9 cellular contexts compared by ENCODE assay signal in the genomic region with DNA sequence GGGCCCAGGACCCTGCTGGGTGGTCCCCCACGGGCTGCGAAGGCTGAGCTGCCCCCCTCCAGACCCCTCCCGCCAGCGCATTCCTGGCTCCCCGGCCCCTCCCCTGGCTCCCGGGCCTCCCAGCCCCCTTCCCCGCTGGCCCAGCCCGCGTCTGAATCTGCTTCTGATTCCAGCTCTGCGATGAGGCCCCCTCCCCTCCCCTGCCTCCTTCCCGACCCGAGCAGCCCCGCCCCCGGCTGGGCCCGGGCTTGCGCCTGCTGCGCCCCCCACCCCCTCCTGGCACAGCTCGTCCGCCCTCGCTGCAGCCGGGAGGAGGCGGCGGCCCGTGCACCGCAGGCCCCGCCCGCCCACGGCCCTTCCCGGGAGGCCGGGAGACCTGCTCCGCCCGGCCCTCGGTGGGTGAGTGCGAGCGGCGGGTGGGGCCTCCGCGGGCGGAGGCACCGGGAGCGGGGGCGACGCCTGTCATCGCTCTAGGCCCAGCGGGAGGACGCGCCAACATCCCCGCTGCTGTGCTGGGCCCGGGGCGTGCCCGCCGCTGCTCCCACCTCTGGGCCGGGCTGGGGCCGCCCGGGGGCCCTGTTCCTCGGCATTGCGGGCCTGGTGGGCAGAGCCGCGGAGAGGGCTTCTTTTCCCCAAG. TPM values are rescaled to one million over a fixed set of nuclear protein-coding genes. Genes with fewer than 3 reads are reported as not detected.
DNase-seq lines count a peak whose midpoint lies in the region; ATAC-seq and TF ChIP-seq lines count a peak whose summit lies in the region.
"Had no signal": no experiment of that assay in that cellular context is flagged by ENCODE, and none has a peak within 500 bp of the region (broad histone marks: within the 10 kb centered on the region; RNA-seq: fewer than 3 reads in every experiment).

A gene (plus strand): TSS at position 282 of the 637 bp plus-strand sequence. CDS start 405 bp downstream, outside the sequence.

- no peak for TF ChIP-seq CTCF in thoracic aorta (IDR thresholded peaks at IDR 0.05)

- no peaks in the 10 kb centered on the region for H3K36me3 ChIP-seq in thoracic aorta

- no peaks in the 10 kb centered on the region for H3K9me3 Mint-ChIP-seq in activated T-cell treated with anti-CD3 and anti-CD28 coated beads, Interleukin-2, amount 50 U/mL, for 24 hours

- H3K36me3 Mint-ChIP-seq in activated T-cell treated with anti-CD3 and anti-CD28 coated beads, Interleukin-2, amount 50 U/mL, for 24 hours (ENCODE audit: low read depth): no peaks in the 10 kb centered on the region

- peaks cover 34 to 50% of the 10 kb centered on the region in 2 donors for H3K4me1 ChIP-seq in thoracic aorta (ENCODE audit: control insufficient read depth in 1 of 2, low read depth in 2 of 2)

- ATAC-seq in left ventricle myocardium superior: no peak
- no peak for ATAC-seq in thoracic aorta (ENCODE audit: insufficient number of reproducible peaks, low FRiP score, low read depth)
- ATAC-seq in GM21576 (IDR thresholded peaks at IDR 0.05; ENCODE audit: unreplicated experiment): no peak

- peaks cover 44% of the 10 kb centered on the region for H3K27me3 Mint-ChIP-seq in activated T-cell treated with anti-CD3 and anti-CD28 coated beads, Interleukin-2, amount 50 U/mL, for 24 hours

- no peak within 1 kb of the TSS for H3K27ac ChIP-seq in thoracic aorta
- H3K27ac ChIP-seq: PC-9 had no signal

- DNase-seq in activated T-cell treated with anti-CD3 and anti-CD28 coated beads, Interleukin-2, amount 50 U/mL, for 24 hours: peak; percentile 51
- DNase-seq in activated T-cell treated with anti-CD3 and anti-CD28 coated beads, Interleukin-2, amount 50 U/mL, for 1 hour: no peak
- DNase-seq in OCI-M1 (lab: John Stamatoyannopoulos, UW) (peak; percentile 43), left ventricle myocardium superior (peak; percentile 50), thoracic aorta (ENCODE audit: low spot score) (no peak), H4 (ENCODE audit: low spot score) (no peak), cerebellar cortex (ENCODE audit: low spot score) (no peak)

- no peaks in the 10 kb centered on the region for H3K9me3 ChIP-seq in thoracic aorta

- H3K4me3 Mint-ChIP-seq in activated T-cell treated with anti-CD3 and anti-CD28 coated beads, Interleukin-2, amount 50 U/mL, for 24 hours: no peak within 1 kb of the TSS

- peak within 1 kb of the TSS; percentile 47 for H3K4me3 ChIP-seq in thoracic aorta
- H3K4me3 ChIP-seq: PC-9 had no signal

- H3K4me1 Mint-ChIP-seq in activated T-cell treated with anti-CD3 and anti-CD28 coated beads, Interleukin-2, amount 50 U/mL, for 24 hours (ENCODE audit: low read depth): peaks cover 26% of the 10 kb centered on the region

- H3K27me3 ChIP-seq in thoracic aorta (replicated peaks; ENCODE audit: insufficient read depth): no peaks in the 10 kb centered on the region

- intact Hi-C loops in left ventricle myocardium superior (cut with micrococcal nuclease): no loop called here

- no peak within 1 kb of the TSS for H3K27ac Mint-ChIP-seq in activated T-cell treated with anti-CD3 and anti-CD28 coated beads, Interleukin-2, amount 50 U/mL, for 24 hours

RNA-seq across cellular contexts. Expression of the gene that starts here (rescaled TPM):
- total RNA-seq in left ventricle myocardium superior (0.52 TPM), thoracic aorta (under 1 TPM in 1 of 2 donors, not detected in 1; 0.28 TPM)
- total RNA-seq in H4 (2014; rRNA removed; shearing (Covaris generic)): 0.14 TPM in 1 of 2 replicates, not detected in the other

Comparison
In these comparisons a context has a peak if more than half of its experiments do, and no peak if none do; other contexts are left out.
1. DNase-seq: peak in activated T-cell treated with anti-CD3 and anti-CD28 coated beads, Interleukin-2, amount 50 U/mL, for 24 hours (single experiment) and OCI-M1 (single experiment); none in activated T-cell treated with anti-CD3 and anti-CD28 coated beads, Interleukin-2, amount 50 U/mL, for 1 hour (single experiment), thoracic aorta (single experiment), H4 (single experiment) and cerebellar cortex (single experiment).
2. Peak in DNase-seq in left ventricle myocardium superior; RNA of the gene not detected or under 1 TPM.